ENCODE assay signal across 8 cellular contexts in the genomic region with DNA sequence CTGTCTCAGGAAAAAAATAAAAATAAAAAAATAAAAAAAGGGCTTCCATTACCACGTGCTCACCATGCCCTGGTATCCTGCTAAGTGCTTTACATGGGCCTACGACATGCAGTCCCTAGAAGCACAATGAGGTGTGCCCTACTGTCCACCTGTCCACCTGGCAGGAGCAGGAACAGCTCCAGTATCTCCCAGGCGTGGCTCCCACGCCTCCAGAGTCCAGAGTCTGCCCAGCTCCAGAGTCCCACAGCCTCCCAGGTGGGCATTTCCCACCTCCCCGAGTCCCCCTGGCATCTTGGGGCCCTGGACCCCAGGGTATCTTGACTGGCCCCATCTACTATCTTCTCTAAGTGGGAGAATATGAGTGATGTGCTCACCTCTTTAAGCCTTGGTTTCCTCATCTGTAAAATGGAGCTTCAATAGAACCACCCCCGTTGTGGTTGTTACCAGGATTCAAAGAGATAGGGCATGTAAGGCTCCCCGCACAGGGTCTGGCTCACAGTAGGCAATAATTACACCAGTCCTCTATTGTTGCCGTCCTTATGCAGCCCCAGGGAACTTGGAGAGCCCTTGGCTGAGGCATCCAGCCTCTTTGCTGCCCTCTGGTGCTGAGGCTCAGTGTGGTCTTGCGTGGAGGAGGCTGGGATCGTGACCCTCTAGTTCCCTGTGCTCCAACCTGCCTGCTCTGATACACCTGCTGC. TPM values are rescaled to one million over a fixed set of nuclear protein-coding genes. Genes with fewer than 3 reads are reported as not detected.
A peak's percentile ranks its signal among the peaks of the same experiment; 100 is the strongest.
DNase-seq lines count a peak whose midpoint lies in the region; TF ChIP-seq lines count a peak whose summit lies in the region.

No MANE protein-coding gene starts in this region.

- 71% methylated on average over 8 of the region's 10 CpGs for WGBS in esophagus muscularis mucosa

- TF ChIP-seq EP300 in esophagus muscularis mucosa (IDR thresholded peaks at IDR 0.05): no peak

- H3K27ac ChIP-seq in DOHH2 (ENCODE audit: low read depth, low read length): no peak overlapping the region
- H3K27ac ChIP-seq in Karpas-422 (ENCODE audit: low read length): no peak overlapping the region
- no peak overlapping the region for H3K27ac ChIP-seq in SU-DHL-6 (ENCODE audit: low read depth, low read length)
- H3K27ac ChIP-seq in esophagus muscularis mucosa (replicated peaks in 1 of 4): no peak overlapping the region

- H4K20me1 ChIP-seq in DOHH2 (ENCODE audit: control insufficient read depth, insufficient read depth, low read depth, low read length) (no peaks in the 10 kb centered on the region), Karpas-422 (ENCODE audit: insufficient read depth, low read depth, low read length) (no peaks in the 10 kb centered on the region; the same call in 1 of the 2 replicates), SU-DHL-6 (ENCODE audit: low read depth, low read length) (no peaks in the 10 kb centered on the region)

- DNase-seq in Karpas-422 (peak; percentile 65), hepatic stellate cell (ENCODE audit: low spot score) (peak; percentile 40), middle frontal gyrus (ENCODE audit: extremely low spot score, low spot score) (no peak), esophagus muscularis mucosa (ENCODE audit: extremely low spot score) (no peak), NOMO-1 treated with DMSO at 0.1 percent for 48 hours (lab: John Stamatoyannopoulos, UW; ENCODE audit: unreplicated experiment) (no peak)
- no peak for DNase-seq in stimulated activated naive CD4-positive, alpha-beta T cell (lab: John Stamatoyannopoulos, UW)

- no peak overlapping the region for H3K9ac ChIP-seq in Karpas-422 (ENCODE audit: low read length)
- no peak overlapping the region for H3K9ac ChIP-seq in SU-DHL-6 (ENCODE audit: low read length)

- intact Hi-C loops in esophagus muscularis mucosa (cut with DNase I): loop anchor here (10.0 kb wide), 1 partner anchor 635 kb away; no protein-coding TSS in a partner anchor

- H3K9me2 ChIP-seq in DOHH2 (replicated peaks; ENCODE audit: control insufficient read depth, low read length): no peaks in the 10 kb centered on the region
- no peaks in the 10 kb centered on the region for H3K9me2 ChIP-seq in Karpas-422 (replicated peaks; ENCODE audit: insufficient read depth, low read length)
- H3K9me2 ChIP-seq in SU-DHL-6 (replicated peaks; ENCODE audit: insufficient read depth, low read length): no peaks in the 10 kb centered on the region

- H2AFZ ChIP-seq in Karpas-422 (ENCODE audit: low read length) (no peak overlapping the region), SU-DHL-6 (ENCODE audit: low read depth, low read length, severe bottlenecking) (no peak overlapping the region)

- no peak for TF ChIP-seq POLR2A in esophagus muscularis mucosa (IDR thresholded peaks at IDR 0.05; ENCODE audit: low read depth)

- peaks cover 8% of the 10 kb centered on the region for H3K27me3 ChIP-seq in DOHH2 (ENCODE audit: control insufficient read depth, low read length)
- no peaks in the 10 kb centered on the region for H3K27me3 ChIP-seq in Karpas-422 (ENCODE audit: low read length)
- H3K27me3 ChIP-seq in SU-DHL-6 (ENCODE audit: low read length): no peaks in the 10 kb centered on the region
- H3K27me3 ChIP-seq in esophagus muscularis mucosa: peaks cover 0 to 47% (median 0%) of the 10 kb centered on the region in 4 donors

- no peak overlapping the region for H3K4me2 ChIP-seq in DOHH2 (ENCODE audit: low read length)
- H3K4me2 ChIP-seq in Karpas-422 (ENCODE audit: low read depth, low read length, poor library complexity, severe bottlenecking): no peak overlapping the region
- no peak overlapping the region for H3K4me2 ChIP-seq in SU-DHL-6 (ENCODE audit: low read depth, low read length, poor library complexity, severe bottlenecking)

- no peaks in the 10 kb centered on the region for H3F3A ChIP-seq in DOHH2 (ENCODE audit: control insufficient read depth, insufficient read depth)
- no peaks in the 10 kb centered on the region for H3F3A ChIP-seq in SU-DHL-6 (ENCODE audit: insufficient read depth)

- peak; percentile 48 for TF ChIP-seq CTCF in DOHH2 (IDR thresholded peaks at IDR 0.05; ENCODE audit: low read depth, low read length, poor library complexity, severe bottlenecking)
- TF ChIP-seq CTCF in SU-DHL-6 (IDR thresholded peaks at IDR 0.05; ENCODE audit: insufficient read depth, low read length, poor library complexity, severe bottlenecking): peak; percentile 33
- TF ChIP-seq CTCF in esophagus muscularis mucosa (IDR thresholded peaks at IDR 0.05): peak in 1 of 3 experiments; percentile 20

- H3K4me3 ChIP-seq in DOHH2 (ENCODE audit: low read length) (no peak overlapping the region), Karpas-422 (ENCODE audit: low read length) (no peak overlapping the region), SU-DHL-6 (ENCODE audit: insufficient read depth, low read length, poor library complexity, severe bottlenecking) (no peak overlapping the region), esophagus muscularis mucosa (no peak overlapping the region)

- H3K79me2 ChIP-seq in DOHH2 (ENCODE audit: control insufficient read depth, low read length) (no peaks in the 10 kb centered on the region), Karpas-422 (ENCODE audit: low read length) (no peaks in the 10 kb centered on the region), SU-DHL-6 (ENCODE audit: insufficient read depth, low read length) (no peaks in the 10 kb centered on the region)

- H3K36me3 ChIP-seq in DOHH2 (ENCODE audit: control insufficient read depth, low read length) (no peaks in the 10 kb centered on the region), Karpas-422 (ENCODE audit: insufficient read depth, low read length) (no peaks in the 10 kb centered on the region), SU-DHL-6 (ENCODE audit: low read length) (no peaks in the 10 kb centered on the region), esophagus muscularis mucosa (no peaks in the 10 kb centered on the region)

- H3K4me1 ChIP-seq in DOHH2 (ENCODE audit: control insufficient read depth, low read length) (no peaks in the 10 kb centered on the region), Karpas-422 (ENCODE audit: low read length) (peaks cover 2% of the 10 kb centered on the region; the same call in 1 of the 2 replicates), esophagus muscularis mucosa (no peaks in the 10 kb centered on the region)

- no peaks in the 10 kb centered on the region for H3K9me3 ChIP-seq in DOHH2 (ENCODE audit: control insufficient read depth, insufficient read depth, low read length)
- H3K9me3 ChIP-seq in Karpas-422 (ENCODE audit: low read length): no peaks in the 10 kb centered on the region
- no peaks in the 10 kb centered on the region for H3K9me3 ChIP-seq in SU-DHL-6 (ENCODE audit: insufficient read depth, low read length)
- H3K9me3 ChIP-seq in esophagus muscularis mucosa: no peaks in the 10 kb centered on the region

RNA-seq across cellular contexts. Expression of a gene that starts 8.9 kb away (rescaled TPM):
- not detected in 2 replicates for total RNA-seq in Karpas-422 (2014; rRNA removed; shearing (Covaris generic); ENCODE audit: low replicate concordance)
- 1 to 10 TPM in 3 of 4 donors, under 1 TPM in 1; 0.42 to 4.0 (median 2.6) TPM for total RNA-seq in esophagus muscularis mucosa

RNA-seq across cellular contexts. Expression of a gene that starts 34.1 kb away (rescaled TPM):
- total RNA-seq in Karpas-422 (2014; rRNA removed; shearing (Covaris generic); ENCODE audit: low replicate concordance): not detected in 2 replicates
- total RNA-seq in esophagus muscularis mucosa: not detected

Comparison
In these comparisons a context has a peak if more than half of its experiments do, and no peak if none do; other contexts are left out.
1. DNase-seq: peak in Karpas-422 (single experiment) and hepatic stellate cell (single experiment); none in middle frontal gyrus (single experiment), stimulated activated naive CD4-positive, alpha-beta T cell (0 of 6), esophagus muscularis mucosa (single experiment) and NOMO-1 treated with DMSO at 0.1 percent for 48 hours (single experiment).